33 cellular contexts compared by ENCODE assay signal in genomic region chr3:15475161-15475560, GRCh38.
"Had no signal": no experiment of that assay in that cellular context is flagged by ENCODE, and none has a peak within 500 bp of the region (broad histone marks: within the 10 kb centered on the region; RNA-seq: fewer than 3 reads in every experiment).

No MANE protein-coding gene starts in this region.

- H2AFZ ChIP-seq: parathyroid adenoma had no signal

- H3K36me3 ChIP-seq: ovary, right lobe of liver, sigmoid colon, spleen, suprapubic skin, tibial artery, transverse colon, upper lobe of right lung, uterus had no signal

- H3K4me2 ChIP-seq: smooth muscle cell had no signal

- DNase-seq: naive thymus-derived CD4-positive, alpha-beta T cell; nephron progenitor cell; occipital lobe; ovary; posterior cingulate gyrus; psoas muscle; right cardiac atrium; right lobe of liver; sigmoid colon; spleen; stimulated activated CD4-positive, alpha-beta T cell treated with anti-CD3 and anti-CD28 coated beads, Interleukin-12 subunit alpha, Interleukin-12 subunit beta, amount 100 ng/mL, for 4 hours; stimulated activated CD4-positive, alpha-beta T cell treated with anti-CD3 and anti-CD28 coated beads, Interleukin-1b, Interleukin-23, amount 100 ng/mL, for 48 hours; stimulated activated CD4-positive, alpha-beta T cell treated with anti-CD3 and anti-CD28 coated beads, Interleukin-4, amount 100 ng/mL, for 1 hour; stimulated activated CD4-positive, alpha-beta T cell treated with anti-CD3 and anti-CD28 coated beads, Interleukin-4, amount 100 ng/mL, for 4 hours; stimulated activated CD8-positive, alpha-beta memory T cell treated with anti-CD3 and anti-CD28 coated beads, Interleukin-4, amount 100 ng/mL, for 48 hours; stimulated activated naive CD4-positive, alpha-beta T cell; stimulated activated naive CD8-positive, alpha-beta T cell treated with anti-CD3 and anti-CD28 coated beads, Interleukin-15, amount 100 ng/mL, for 72 hours; stimulated activated naive CD8-positive, alpha-beta T cell treated with anti-CD3 and anti-CD28 coated beads, Interleukin-15, Interleukin-2, amounts not matched to agents 100 U/mL and 50 U/mL, for 24 hours; substantia nigra; testis; transverse colon; upper lobe of right lung; uterus had no signal

- H3K36me3 Mint-ChIP-seq: natural killer cell treated with Interleukin-12 subunit alpha and Interleukin-12 subunit beta and Interleukin-15 and Interleukin-18, amount 100 ng/mL, for 72 hours; stimulated activated memory B cell treated with anti-CD40 and anti-IgM and Interleukin-4, amounts not matched to agents 10 μg/mL and 1 μg/mL and 100 μg/mL, for 72 hours; type B pancreatic cell had no signal

- H3K9me3 ChIP-seq: ovary, psoas muscle, right lobe of liver, sigmoid colon, spleen, suprapubic skin, testis, tibial artery, transverse colon, upper lobe of right lung, uterus had no signal

- H3K27ac ChIP-seq: ovary, parathyroid adenoma, psoas muscle, right lobe of liver, sigmoid colon, skin epidermis, spleen, suprapubic skin, testis, tibial artery, transverse colon, upper lobe of right lung, uterus had no signal

- H3K27me3 Mint-ChIP-seq: natural killer cell treated with Interleukin-12 subunit alpha and Interleukin-12 subunit beta and Interleukin-15 and Interleukin-18, amount 100 ng/mL, for 72 hours; progenitor cell of endocrine pancreas; stimulated activated memory B cell treated with anti-CD40 and anti-IgM and Interleukin-4, amounts not matched to agents 10 μg/mL and 1 μg/mL and 100 μg/mL, for 72 hours; stimulated activated naive CD8-positive, alpha-beta T cell treated with anti-CD3 and anti-CD28 coated beads, Interleukin-15, amount 100 ng/mL, for 72 hours; type B pancreatic cell had no signal

- H3K4me3 Mint-ChIP-seq: naive thymus-derived CD4-positive, alpha-beta T cell; natural killer cell treated with Interleukin-12 subunit alpha and Interleukin-12 subunit beta and Interleukin-15 and Interleukin-18, amount 100 ng/mL, for 72 hours; nephron progenitor cell; neural crest cell; stimulated activated memory B cell treated with anti-CD40 and anti-IgM and Interleukin-4, amounts not matched to agents 10 μg/mL and 1 μg/mL and 100 μg/mL, for 72 hours; stimulated activated naive CD8-positive, alpha-beta T cell treated with anti-CD3 and anti-CD28 coated beads, Interleukin-15, amount 100 ng/mL, for 72 hours; type B pancreatic cell had no signal

- H3K4me1 Mint-ChIP-seq: nephron progenitor cell; stimulated activated memory B cell treated with anti-CD40 and anti-IgM and Interleukin-4, amounts not matched to agents 10 μg/mL and 1 μg/mL and 100 μg/mL, for 72 hours; stimulated activated naive CD8-positive, alpha-beta T cell treated with anti-CD3 and anti-CD28 coated beads, Interleukin-15, amount 100 ng/mL, for 72 hours had no signal

- H3K27ac Mint-ChIP-seq: naive thymus-derived CD4-positive, alpha-beta T cell; natural killer cell treated with Interleukin-12 subunit alpha and Interleukin-12 subunit beta and Interleukin-15 and Interleukin-18, amount 100 ng/mL, for 72 hours; nephron progenitor cell; progenitor cell of endocrine pancreas; stimulated activated memory B cell treated with anti-CD40 and anti-IgM and Interleukin-4, amounts not matched to agents 10 μg/mL and 1 μg/mL and 100 μg/mL, for 72 hours; stimulated activated naive CD8-positive, alpha-beta T cell treated with anti-CD3 and anti-CD28 coated beads, Interleukin-15, amount 100 ng/mL, for 72 hours; type B pancreatic cell had no signal

- H3K27me3 ChIP-seq: ovary, right lobe of liver, sigmoid colon, spleen, suprapubic skin, testis, tibial artery, transverse colon, upper lobe of right lung, uterus had no signal

- H3K9me3 Mint-ChIP-seq: natural killer cell treated with Interleukin-12 subunit alpha and Interleukin-12 subunit beta and Interleukin-15 and Interleukin-18, amount 100 ng/mL, for 72 hours; nephron progenitor cell; neural crest cell; stimulated activated memory B cell treated with anti-CD40 and anti-IgM and Interleukin-4, amounts not matched to agents 10 μg/mL and 1 μg/mL and 100 μg/mL, for 72 hours; stimulated activated naive CD8-positive, alpha-beta T cell treated with anti-CD3 and anti-CD28 coated beads, Interleukin-15, amount 100 ng/mL, for 72 hours; type B pancreatic cell had no signal

- H3K4me1 ChIP-seq: parathyroid adenoma, right lobe of liver, sigmoid colon, spleen, testis, transverse colon, upper lobe of right lung, uterus had no signal

- ATAC-seq: naive thymus-derived CD4-positive, alpha-beta T cell; natural killer cell treated with Interleukin-12 subunit alpha and Interleukin-12 subunit beta and Interleukin-15 and Interleukin-18, amount 100 ng/mL, for 72 hours; psoas muscle; right cardiac atrium; right lobe of liver; stimulated activated memory B cell treated with anti-CD40 and anti-IgM and Interleukin-4, amounts not matched to agents 10 μg/mL and 1 μg/mL and 100 μg/mL, for 72 hours; stimulated activated naive CD8-positive, alpha-beta T cell treated with anti-CD3 and anti-CD28 coated beads, Interleukin-15, amount 100 ng/mL, for 72 hours; stimulated activated naive CD8-positive, alpha-beta T cell treated with anti-CD3 and anti-CD28 coated beads, Interleukin-15, Interleukin-2, amounts not matched to agents 100 U/mL and 50 U/mL, for 24 hours; upper lobe of right lung had no signal

- H3K4me3 ChIP-seq: ovary, psoas muscle, right lobe of liver, sigmoid colon, skin epidermis, smooth muscle cell, spleen, suprapubic skin, testis, tibial artery, transverse colon, upper lobe of right lung, uterus had no signal

- H3K9ac ChIP-seq: parathyroid adenoma had no signal
